Comparison of ENCODE assay signal across 13 cellular contexts in the genomic region with DNA sequence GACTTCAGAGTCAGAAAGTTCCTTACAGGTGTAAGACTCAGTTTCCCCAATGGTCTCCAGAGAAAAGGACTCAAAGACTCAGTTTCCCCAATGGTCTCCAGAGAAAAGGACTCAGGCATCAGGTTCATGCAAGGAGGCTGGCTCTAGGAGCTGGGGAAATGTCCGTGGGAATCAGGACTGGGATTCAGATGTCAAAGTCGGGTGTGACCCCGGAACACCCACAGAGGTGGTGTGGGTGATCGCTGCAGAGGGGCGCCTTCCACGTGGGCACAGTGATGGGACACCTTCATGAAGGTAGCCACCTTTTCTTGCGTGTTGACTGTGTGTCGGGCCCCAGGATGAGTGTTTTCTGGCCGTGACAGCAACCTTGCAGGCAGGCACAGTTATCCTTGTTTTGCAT.
DNase-seq lines count a peak whose midpoint lies in the region; ATAC-seq and TF ChIP-seq lines count a peak whose summit lies in the region.
"Had no signal": no experiment of that assay in that cellular context is flagged by ENCODE, and none has a peak within 500 bp of the region (broad histone marks: within the 10 kb centered on the region; RNA-seq: fewer than 3 reads in every experiment).

No MANE protein-coding gene starts in this region.

- H3K27ac Mint-ChIP-seq in activated CD4-positive, alpha-beta T cell treated with anti-CD3 and anti-CD28 coated beads for 36 hours, result no peak overlapping the region
- H3K27ac Mint-ChIP-seq: CD4-positive, CD25-positive, alpha-beta regulatory T cell had no signal

- H3K4me1 Mint-ChIP-seq in activated CD4-positive, alpha-beta T cell treated with anti-CD3 and anti-CD28 coated beads for 36 hours, result no peaks in the 10 kb centered on the region

- H3K4me3 Mint-ChIP-seq in activated CD4-positive, alpha-beta T cell treated with anti-CD3 and anti-CD28 coated beads for 36 hours, result no peak overlapping the region
- H3K4me3 Mint-ChIP-seq: CD4-positive, CD25-positive, alpha-beta regulatory T cell had no signal

- no peaks in the 10 kb centered on the region for H3K36me3 ChIP-seq in thyroid gland

- DNase-seq in activated CD8-positive, alpha-beta memory T cell treated with anti-CD3 and anti-CD28 coated beads for 24 hours, result peak; percentile 33
- DNase-seq in activated CD8-positive, alpha-beta memory T cell treated with anti-CD3 and anti-CD28 coated beads, Interleukin-2, amount 50 U/mL, for 4 hours, result no peak
- peak; percentile 15 for DNase-seq in epithelial cell of esophagus (ENCODE audit: low read depth)
- peak; percentile 28 for DNase-seq in left lobe of liver (ENCODE audit: low spot score)
- no peak for DNase-seq in activated naive CD4-positive, alpha-beta T cell treated with anti-CD3 and anti-CD28 coated beads, Interleukin-2, amount 50 U/mL, for 16 hours
- no peak for DNase-seq in stimulated activated CD8-positive, alpha-beta memory T cell treated with anti-CD3 and anti-CD28 coated beads, Interleukin-4, amount 100 ng/mL, for 48 hours
- DNase-seq in thyroid gland, result no peak
- no peak for DNase-seq in activated CD4-positive, alpha-beta T cell treated with anti-CD3 and anti-CD28 coated beads for 36 hours
- DNase-seq: CD4-positive, CD25-positive, alpha-beta regulatory T cell; DMS53; GF-D8; GM23248 had no signal

- H3K27me3 Mint-ChIP-seq in activated CD4-positive, alpha-beta T cell treated with anti-CD3 and anti-CD28 coated beads for 36 hours, result peaks cover 13% of the 10 kb centered on the region

- no peak overlapping the region for H3K4me3 ChIP-seq in epithelial cell of esophagus (ENCODE audit: low read length)
- H3K4me3 ChIP-seq in thyroid gland (replicated peaks in 1 of 3), result no peak overlapping the region
- H3K4me3 ChIP-seq: GM23248 had no signal

- H3K27ac ChIP-seq in thyroid gland, result no peak overlapping the region
- H3K27ac ChIP-seq: 22Rv1, GM23248 had no signal

- H3K36me3 Mint-ChIP-seq in activated CD4-positive, alpha-beta T cell treated with anti-CD3 and anti-CD28 coated beads for 36 hours (ENCODE audit: low read depth), result no peaks in the 10 kb centered on the region
- H3K36me3 Mint-ChIP-seq: CD4-positive, CD25-positive, alpha-beta regulatory T cell had no signal

- intact Hi-C loops in thyroid gland (cut with DNase I), result no loop called here
- intact Hi-C loops in activated CD4-positive, alpha-beta T cell treated with anti-CD3 and anti-CD28 coated beads for 36 hours (cut with DNase I, micrococcal nuclease), result no loop called here

- TF ChIP-seq POLR2A in thyroid gland (IDR thresholded peaks at IDR 0.05), result no peak

- TF ChIP-seq CTCF in epithelial cell of esophagus (IDR thresholded peaks at IDR 0.05; ENCODE audit: insufficient read depth, low read depth, low read length, missing control alignments) (no peak), thyroid gland (IDR thresholded peaks at IDR 0.05) (no peak)

- H3K9me3 Mint-ChIP-seq in activated CD4-positive, alpha-beta T cell treated with anti-CD3 and anti-CD28 coated beads for 36 hours (ENCODE audit: low read depth), result no peaks in the 10 kb centered on the region

- ATAC-seq in left lobe of liver, result no peak
- ATAC-seq in activated CD4-positive, alpha-beta T cell treated with anti-CD3 and anti-CD28 coated beads for 36 hours, result no peak

- H3K27me3 ChIP-seq in thyroid gland, result no peaks in the 10 kb centered on the region

- H3K4me1 ChIP-seq in thyroid gland, result no peaks in the 10 kb centered on the region

- CTCF ChIA-PET in activated CD4-positive, alpha-beta T cell treated with anti-CD3 and anti-CD28 coated beads for 36 hours (lab: Charles Lee), result no interaction called here

- WGBS in thyroid gland, 2 donors, result 79 to 87% methylated on average over 9 of the region's 9 CpGs

- POLR2A ChIA-PET in activated CD4-positive, alpha-beta T cell treated with anti-CD3 and anti-CD28 coated beads for 36 hours (lab: Charles Lee), result no interaction called here

- H3K9me3 ChIP-seq in thyroid gland, result no peaks in the 10 kb centered on the region

Comparison
In these comparisons a context has a peak if more than half of its experiments do, and no peak if none do; other contexts are left out.
1. DNase-seq: peak in activated CD8-positive, alpha-beta memory T cell treated with anti-CD3 and anti-CD28 coated beads for 24 hours (single experiment), epithelial cell of esophagus (single experiment) and left lobe of liver (single experiment); none in activated CD8-positive, alpha-beta memory T cell treated with anti-CD3 and anti-CD28 coated beads, Interleukin-2, amount 50 U/mL, for 4 hours (single experiment), activated naive CD4-positive, alpha-beta T cell treated with anti-CD3 and anti-CD28 coated beads, Interleukin-2, amount 50 U/mL, for 16 hours (single experiment), stimulated activated CD8-positive, alpha-beta memory T cell treated with anti-CD3 and anti-CD28 coated beads, Interleukin-4, amount 100 ng/mL, for 48 hours (single experiment), thyroid gland (0 of 2) and activated CD4-positive, alpha-beta T cell treated with anti-CD3 and anti-CD28 coated beads for 36 hours (single experiment).